Comparison of ENCODE assay signal across 10 cellular contexts in genomic region chr19:1361601-1362384, GRCh38. TPM values are rescaled to one million over a fixed set of nuclear protein-coding genes. Genes with fewer than 3 reads are reported as not detected.
A peak's percentile ranks its signal among the peaks of the same experiment; 100 is the strongest.
DNase-seq lines count a peak whose midpoint lies in the region; ATAC-seq and TF ChIP-seq lines count a peak whose summit lies in the region.
"Had no signal": no experiment of that assay in that cellular context is flagged by ENCODE, and none has a peak within 500 bp of the region (broad histone marks: within the 10 kb centered on the region; RNA-seq: fewer than 3 reads in every experiment).

No MANE protein-coding gene starts in this region.

- peak in 4 of 8 donors; percentile 12 to 40 (median 20) for ATAC-seq in heart right ventricle
- no peak for ATAC-seq in HG03135 (IDR thresholded peaks at IDR 0.05; ENCODE audit: unreplicated experiment)
- no peak for ATAC-seq in GM19023 (IDR thresholded peaks at IDR 0.05; ENCODE audit: unreplicated experiment)

- H3F3A ChIP-seq in PC-9 (ENCODE audit: insufficient read depth, low read depth) = no peaks in the 10 kb centered on the region

- peaks cover 34% of the 10 kb centered on the region for H3K4me1 ChIP-seq in HAP-1
- peaks cover 11 to 37% (median 25%) of the 10 kb centered on the region in 9 donors for H3K4me1 ChIP-seq in heart right ventricle
- H3K4me1 ChIP-seq in subcutaneous abdominal adipose tissue (ENCODE audit: control insufficient read depth in 5 of 5, insufficient read depth in 5 of 5, low read length in 5 of 5) = peaks cover 4 to 30% (median 27%) of the 10 kb centered on the region in 5 donors
- H3K4me1 ChIP-seq in PC-9 (replicated peaks; ENCODE audit: insufficient read depth) = no peaks in the 10 kb centered on the region

- in situ Hi-C loops in HAP-1 (cut with MboI; ENCODE audit: low sequenced_read_pairs) = no loop called here

- H3K4me3 ChIP-seq in HAP-1 (peak overlapping the region; percentile 14; the same call in 1 of the 2 replicates), heart right ventricle (peak overlapping the region in 8 of 10 donors; percentile 4 to 40 (median 36)), subcutaneous abdominal adipose tissue (ENCODE audit: low read depth in 1 of 5, low read length in 5 of 5) (peak overlapping the region in 4 of 5 donors; percentile 25 to 44 (median 36)), PC-9 (no peak overlapping the region)

- no peak overlapping the region for H3K4me2 ChIP-seq in PC-9

- H3K27me3 ChIP-seq in HAP-1 (ENCODE audit: low read depth) (no peaks in the 10 kb centered on the region), heart right ventricle (no peaks in the 10 kb centered on the region), subcutaneous abdominal adipose tissue (ENCODE audit: control insufficient read depth in 5 of 5, insufficient read depth in 4 of 5, low read length in 5 of 5) (no peaks in the 10 kb centered on the region), PC-9 (ENCODE audit: insufficient read depth, low read depth) (no peaks in the 10 kb centered on the region)

- H3K27ac ChIP-seq in heart right ventricle (peak overlapping the region; percentile 20 to 81 (median 59)), subcutaneous abdominal adipose tissue (ENCODE audit: low read depth, low read length) (peak overlapping the region; percentile 63), PC-9 (no peak overlapping the region)

- POLR2A ChIA-PET in PC-9 (lab: Charles Lee; ENCODE audit: unreplicated experiment) = no interaction called here

- CTCF ChIA-PET in PC-9 (lab: Charles Lee) = no interaction called here

- no peaks in the 10 kb centered on the region for H4K20me1 ChIP-seq in PC-9 (ENCODE audit: insufficient read depth)

- no peaks in the 10 kb centered on the region for H3K9me3 ChIP-seq in HAP-1
- no peaks in the 10 kb centered on the region for H3K9me3 ChIP-seq in heart right ventricle
- H3K9me3 ChIP-seq in subcutaneous abdominal adipose tissue (ENCODE audit: control insufficient read depth in 5 of 5, low read length in 5 of 5) = no peaks in the 10 kb centered on the region
- no peaks in the 10 kb centered on the region for H3K9me3 ChIP-seq in PC-9 (ENCODE audit: insufficient read depth, low read depth)

- WGBS in heart right ventricle, 2 donors = 69 to 75% methylated on average over 30 of the region's 30 CpGs

- peak overlapping the region in 2 of 5 donors; percentile 3 to 17 for H3K9ac ChIP-seq in subcutaneous abdominal adipose tissue (ENCODE audit: low read length in 5 of 5)

- no peaks in the 10 kb centered on the region for H3K9me2 ChIP-seq in PC-9 (ENCODE audit: insufficient read depth)

- intact Hi-C loops in heart right ventricle (cut with DNase I) (loop anchor here in 3 of 10 donors (5.0 to 10.0 kb wide), 2 partner anchors 74 to 77 kb away; partner anchors contain the start of gene EFNA2 (in 3 of the 3)), PC-9 (cut with micrococcal nuclease; ENCODE audit: unreplicated experiment) (no loop called here)

- no TSS peak for BruUV-seq in PC-9 (replicated peaks; lab: Mats Ljungman, UMichigan)

- TF ChIP-seq CTCF in heart right ventricle (IDR thresholded peaks at IDR 0.05) (no peak), PC-9 (conservative IDR thresholded peaks at IDR 0.05) (no peak)

- H2AFZ ChIP-seq in PC-9 = no peak overlapping the region

- H3K79me2 ChIP-seq in PC-9 (ENCODE audit: low read depth) = 0 out of 2 replicates have a peak, but pooled peaks cover under 1% of the 10 kb centered on the region

- H3K36me3 ChIP-seq in HAP-1 (replicated peaks) (peaks cover 78% of the 10 kb centered on the region), heart right ventricle (peaks cover 0 to 99% (median 36%) of the 10 kb centered on the region in 9 donors), subcutaneous abdominal adipose tissue (ENCODE audit: control insufficient read depth in 5 of 5, insufficient read depth in 5 of 5, low read length in 5 of 5) (peaks cover 2 to 76% (median 67%) of the 10 kb centered on the region in 5 donors), PC-9 (ENCODE audit: low read depth) (no peaks in the 10 kb centered on the region)

- DNase-seq in HAP-1 (ENCODE audit: low spot score in 2 of 2) (no peak), amniotic stem cell (lab: John Stamatoyannopoulos, UW) (peak; percentile 42), heart right ventricle (no peak), NCI-H82 treated with DMSO at 0.1 percent for 48 hours (lab: John Stamatoyannopoulos, UW; ENCODE audit: unreplicated experiment) (no peak), PC-9 (no peak)
- DNase-seq: activated CD8-positive, alpha-beta memory T cell treated with anti-CD3 and anti-CD28 coated beads for 24 hours; NCI-H82 had no signal

RNA-seq across cellular contexts. Expression of gene NDUFS7, which starts 21.9 kb away (rescaled TPM):
- 100 to 1,000 TPM; 248 to 446 (median 377) TPM for total RNA-seq in heart right ventricle
- 100 to 1,000 TPM; 307 to 498 TPM for polyA plus RNA-seq in heart right ventricle
- 67.5 and 83.5 TPM in 2 replicates for total RNA-seq in PC-9 (2021)

RNA-seq across cellular contexts. Expression of gene GAMT, which starts 39.5 kb away (rescaled TPM):
- 10 to 100 TPM; 53.4 to 89.2 (median 72.1) TPM for total RNA-seq in heart right ventricle
- 100 to 1,000 TPM in 1 of 2 donors, 10 to 100 TPM in 1; 30.8 to 260 TPM for polyA plus RNA-seq in heart right ventricle
- 27.3 and 30.9 TPM in 2 replicates for total RNA-seq in PC-9 (2021)

RNA-seq across cellular contexts. Expression of gene DAZAP1, which starts 45.6 kb away (rescaled TPM):
- total RNA-seq in heart right ventricle = 100 to 1,000 TPM in 2 of 10 donors, 10 to 100 TPM in 8; 56.7 to 111 (median 73.8) TPM
- 10 to 100 TPM; 82.6 to 91.3 TPM for polyA plus RNA-seq in heart right ventricle
- total RNA-seq in PC-9 (2021) = 122 and 144 TPM in 2 replicates
